ENCODE assay signal across 11 cellular contexts in genomic region chr12:64584173-64584555, GRCh38. TPM values are rescaled to one million over a fixed set of nuclear protein-coding genes. Genes with fewer than 3 reads are reported as not detected.
DNase-seq lines count a peak whose midpoint lies in the region; ATAC-seq and TF ChIP-seq lines count a peak whose summit lies in the region.
"Had no signal": no experiment of that assay in that cellular context is flagged by ENCODE, and none has a peak within 500 bp of the region (broad histone marks: within the 10 kb centered on the region; RNA-seq: fewer than 3 reads in every experiment).

No MANE protein-coding gene starts in this region.

- DNase-seq in left ventricle myocardium inferior, result no peak
- DNase-seq in left cardiac atrium, result no peak
- no peak for DNase-seq in activated CD4-positive, alpha-beta memory T cell treated with anti-CD3 and anti-CD28 coated beads, Interleukin-2, amount 10 ng/mL, durations not matched to agents 7 days and 5 days
- DNase-seq in mesendoderm, result peak; percentile 26
- DNase-seq in NOMO-1 (lab: John Stamatoyannopoulos, UW; ENCODE audit: unreplicated experiment in 2 of 2), result no peak
- DNase-seq in testis, result no peak
- DNase-seq: NCI-H1105 treated with DMSO at 0.1 percent for 48 hours; stimulated activated CD8-positive, alpha-beta memory T cell treated with anti-CD3 and anti-CD28 coated beads, Interleukin-4, amount 100 ng/mL, for 48 hours had no signal

- H3K27ac Mint-ChIP-seq in activated CD4-positive, alpha-beta memory T cell treated with anti-CD3 and anti-CD28 coated beads, Interleukin-2, amount 10 ng/mL, durations not matched to agents 7 days and 5 days, result peak overlapping the region; percentile 27

- TF ChIP-seq POLR2A in testis (IDR thresholded peaks at IDR 0.05), result no peak

- no peak overlapping the region for H3K9ac ChIP-seq in mesendoderm (ENCODE audit: low read length)

- POLR2A ChIA-PET in activated CD4-positive, alpha-beta memory T cell treated with anti-CD3 and anti-CD28 coated beads, Interleukin-2, amount 10 ng/mL, durations not matched to agents 7 days and 5 days (lab: Charles Lee), result interaction anchor here (1.1 kb wide), 2 partner anchors 25 to 97 kb away, joined by 3 to 6 read pairs; no protein-coding TSS in a partner anchor

- intact Hi-C loops in left ventricle myocardium inferior (cut with micrococcal nuclease) (no loop called here), left cardiac atrium (cut with DNase I) (no loop called here), testis (cut with DNase I; ENCODE audit: low total_unique reads) (no loop called here)

- peaks cover 31% of the 10 kb centered on the region for H3K4me1 ChIP-seq in left ventricle myocardium inferior
- H3K4me1 ChIP-seq in mesendoderm (ENCODE audit: control insufficient read depth, low read depth, low read length), result no peaks in the 10 kb centered on the region
- no peaks in the 10 kb centered on the region for H3K4me1 ChIP-seq in urinary bladder (ENCODE audit: insufficient read depth)
- H3K4me1 ChIP-seq in testis, result peaks cover 20% of the 10 kb centered on the region

- TF ChIP-seq CTCF in left ventricle myocardium inferior (IDR thresholded peaks at IDR 0.05; ENCODE audit: borderline replicate concordance), result no peak
- no peak for TF ChIP-seq CTCF in testis (IDR thresholded peaks at IDR 0.05)

- H3K4me3 ChIP-seq in left ventricle myocardium inferior (peak overlapping the region; percentile 42), mesendoderm (ENCODE audit: low read length) (no peak overlapping the region), urinary bladder (ENCODE audit: low read depth, low read length) (no peak overlapping the region), testis (no peak overlapping the region)

- no peak overlapping the region for H2BK5ac ChIP-seq in mesendoderm (ENCODE audit: low read length)

- H3K56ac ChIP-seq in mesendoderm (ENCODE audit: low read length), result no peak overlapping the region

- H2BK15ac ChIP-seq in mesendoderm (replicated peaks; ENCODE audit: low read depth), result no peak overlapping the region

- H3K27ac ChIP-seq in left ventricle myocardium inferior (replicated peaks) (peak overlapping the region; percentile 73), mesendoderm (ENCODE audit: low read depth, low read length) (no peak overlapping the region), urinary bladder (ENCODE audit: low read depth) (peak overlapping the region; percentile 3), testis (peak overlapping the region in 1 of 2 donors; percentile 30)

- no peak overlapping the region for H3K18ac ChIP-seq in mesendoderm (ENCODE audit: low read length)

- H3K4me2 ChIP-seq in mesendoderm (ENCODE audit: low read length), result no peak overlapping the region

- H3K9me3 Mint-ChIP-seq in activated CD4-positive, alpha-beta memory T cell treated with anti-CD3 and anti-CD28 coated beads, Interleukin-2, amount 10 ng/mL, durations not matched to agents 7 days and 5 days, result no peaks in the 10 kb centered on the region

- no peak for ATAC-seq in left cardiac atrium
- ATAC-seq in GM18498 (IDR thresholded peaks at IDR 0.05; ENCODE audit: unreplicated experiment), result no peak
- ATAC-seq: Panc1 had no signal

- H3K79me1 ChIP-seq in mesendoderm (ENCODE audit: low read length), result no peaks in the 10 kb centered on the region

- no peaks in the 10 kb centered on the region for H3K9me3 ChIP-seq in left ventricle myocardium inferior (replicated peaks)
- H3K9me3 ChIP-seq in testis, result no peaks in the 10 kb centered on the region

- H3K4ac ChIP-seq in mesendoderm (ENCODE audit: low read depth, low read length), result no peak overlapping the region

- no peaks in the 10 kb centered on the region for H3K36me3 ChIP-seq in left ventricle myocardium inferior
- no peaks in the 10 kb centered on the region for H3K36me3 ChIP-seq in mesendoderm (ENCODE audit: control insufficient read depth, insufficient read depth, low read length)
- no peaks in the 10 kb centered on the region for H3K36me3 ChIP-seq in urinary bladder (ENCODE audit: insufficient read depth)
- H3K36me3 ChIP-seq in testis (ENCODE audit: low read depth, missing control alignments), result no peaks in the 10 kb centered on the region

- no peak overlapping the region for H4K8ac ChIP-seq in mesendoderm (ENCODE audit: low read depth, low read length)

- H2BK120ac ChIP-seq in mesendoderm (ENCODE audit: low read depth, low read length), result no peak overlapping the region

- H3K4me1 Mint-ChIP-seq in activated CD4-positive, alpha-beta memory T cell treated with anti-CD3 and anti-CD28 coated beads, Interleukin-2, amount 10 ng/mL, durations not matched to agents 7 days and 5 days, result peaks cover 17% of the 10 kb centered on the region

- H3K27me3 ChIP-seq in left ventricle myocardium inferior (ENCODE audit: low read depth) (no peaks in the 10 kb centered on the region), mesendoderm (ENCODE audit: insufficient read depth, low read length, poor library complexity) (no peaks in the 10 kb centered on the region), testis (no peaks in the 10 kb centered on the region)

- no peak overlapping the region for H4K5ac ChIP-seq in mesendoderm (ENCODE audit: low read length)

- CTCF ChIA-PET in activated CD4-positive, alpha-beta memory T cell treated with anti-CD3 and anti-CD28 coated beads, Interleukin-2, amount 10 ng/mL, durations not matched to agents 7 days and 5 days (lab: Charles Lee), result interaction anchor here (0.9 to 1.2 kb wide), 2 partner anchors 24 to 34 kb away, joined by 3 to 4 read pairs; no protein-coding TSS in a partner anchor

- H3K27me3 Mint-ChIP-seq in activated CD4-positive, alpha-beta memory T cell treated with anti-CD3 and anti-CD28 coated beads, Interleukin-2, amount 10 ng/mL, durations not matched to agents 7 days and 5 days, result no peaks in the 10 kb centered on the region

- no peak overlapping the region for H3K23ac ChIP-seq in mesendoderm (ENCODE audit: low read length)

- no peaks in the 10 kb centered on the region for H3K36me3 Mint-ChIP-seq in activated CD4-positive, alpha-beta memory T cell treated with anti-CD3 and anti-CD28 coated beads, Interleukin-2, amount 10 ng/mL, durations not matched to agents 7 days and 5 days (ENCODE audit: low read depth)

- no peak overlapping the region for H3K4me3 Mint-ChIP-seq in activated CD4-positive, alpha-beta memory T cell treated with anti-CD3 and anti-CD28 coated beads, Interleukin-2, amount 10 ng/mL, durations not matched to agents 7 days and 5 days

- no peaks in the 10 kb centered on the region for H3K79me2 ChIP-seq in mesendoderm (ENCODE audit: control insufficient read depth, insufficient read depth, low read length)

- H2AK5ac ChIP-seq in mesendoderm (ENCODE audit: low read length), result no peak overlapping the region

RNA-seq across cellular contexts. Expression of gene RASSF3, which starts 26.1 kb away (rescaled TPM):
- total RNA-seq in left ventricle myocardium inferior (102 TPM), left cardiac atrium (100 to 1,000 TPM; 116 to 118 TPM), urinary bladder (50.4 TPM), testis (10 to 100 TPM; 20.3 to 26.4 TPM)
- 10 to 100 TPM; 81.3 to 83.7 TPM for total RNA-seq in activated CD4-positive, alpha-beta memory T cell treated with anti-CD3 and anti-CD28 coated beads, Interleukin-2, amount 10 ng/mL, durations not matched to agents 7 days and 5 days
- polyA plus RNA-seq in mesendoderm (2013, experiment 1 of 2), result 25.6 TPM
- polyA plus RNA-seq in mesendoderm (2013, experiment 2 of 2), result 25.2 TPM
- polyA plus RNA-seq in urinary bladder (112 TPM), testis (ENCODE audit: insufficient read depth, low read depth, low replicate concordance) (27.5 TPM)
